In the genomic region with DNA sequence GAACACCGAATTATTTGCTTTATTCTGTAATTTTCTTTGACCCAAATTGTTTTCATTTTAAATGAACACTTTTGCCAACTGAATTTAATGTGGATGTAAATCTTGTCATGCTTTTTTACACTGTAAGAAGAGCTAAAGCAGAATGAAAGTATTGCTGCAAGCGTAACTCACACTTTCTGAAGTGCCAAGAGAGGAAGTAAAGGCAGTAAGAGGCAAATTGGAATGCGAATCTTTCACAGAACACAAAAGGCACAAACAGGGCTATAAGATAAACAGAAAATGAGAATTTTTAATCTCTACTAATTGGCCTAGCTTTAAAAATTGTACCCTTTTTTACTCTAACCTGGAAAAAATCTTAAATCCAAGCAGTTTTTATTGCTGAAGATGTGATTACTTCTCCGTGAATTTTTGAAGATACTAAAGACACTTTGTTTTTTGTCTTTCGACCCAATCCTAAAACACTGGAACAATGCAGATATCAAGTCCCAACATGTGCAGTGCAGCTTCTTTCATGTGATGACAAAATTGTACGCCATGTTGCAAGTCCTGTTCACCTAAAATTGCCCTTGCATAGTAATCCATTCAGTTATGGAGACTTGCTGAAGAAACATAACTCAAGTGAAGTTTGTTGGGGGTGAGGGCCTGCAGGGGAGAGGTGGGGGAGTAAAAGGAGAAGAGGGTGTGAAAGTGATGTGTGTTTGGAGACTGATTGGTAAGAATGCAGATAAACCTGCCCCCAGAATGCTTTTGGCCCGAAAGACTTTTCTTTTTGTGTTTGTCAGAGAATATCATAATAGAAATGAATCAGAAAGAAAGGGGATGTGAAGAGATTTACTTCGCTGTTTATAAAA, we compare ENCODE assay signal across 9 cellular contexts. TPM values are rescaled to one million over a fixed set of nuclear protein-coding genes. Genes with fewer than 3 reads are reported as not detected.
DNase-seq lines count a peak whose midpoint lies in the region; ATAC-seq, FAIRE-seq and TF ChIP-seq lines count a peak whose summit lies in the region.
"Had no signal": no experiment of that assay in that cellular context is flagged by ENCODE, and none has a peak within 500 bp of the region (broad histone marks: within the 10 kb centered on the region; RNA-seq: fewer than 3 reads in every experiment).

No MANE protein-coding gene starts in this region.

- H3K18ac ChIP-seq in IMR-90 (ENCODE audit: low read depth, low read length) = no peak overlapping the region
- H3K18ac ChIP-seq in mesendoderm (ENCODE audit: low read length) = no peak overlapping the region

- no peak for TF ChIP-seq EP300 in GM12878 (IDR thresholded peaks at IDR 0.05; ENCODE audit: borderline replicate concordance in 1 of 2, control insufficient read depth in 1 of 2, low read depth in 2 of 2, low read length in 2 of 2)

- H2BK5ac ChIP-seq in IMR-90 (ENCODE audit: low read depth, low read length, poor library complexity, severe bottlenecking) (no peak overlapping the region), mesendoderm (ENCODE audit: low read length) (no peak overlapping the region)

- WGBS in IMR-90 (ENCODE audit: extremely low coverage in 2 of 2, insufficient read length in 1 of 2), 2 experiments = 40% methylated on average over 1 of the region's 8 CpGs; no CpG with 5 or more reads in 1 of the 2 experiments
- WGBS in GM12878 (ENCODE audit: insufficient coverage, insufficient replicate concordance, low lambda C conversion rate, missing lambda C conversion rate) = 0% methylated on average over 8 of the region's 8 CpGs
- WGBS in mesendoderm (ENCODE audit: extremely low coverage, insufficient coverage, low lambda C conversion rate) = no CpG with 5 or more reads among the region's 8 CpGs

- RAD21 ChIA-PET in GM12878 (lab: Charles Lee; ENCODE audit: unreplicated experiment) = interaction anchor here (0.6 to 2.4 kb wide), 6 partner anchors 10 to 158 kb away, joined by 3 to 8 read pairs (median 3); no protein-coding TSS in a partner anchor

- H3K27ac ChIP-seq in A673 (ENCODE audit: low read depth, low read length, poor library complexity, severe bottlenecking) = no peak overlapping the region
- no peak overlapping the region for H3K27ac ChIP-seq in IMR-90 (ENCODE audit: insufficient read depth, low read length)
- peak overlapping the region; percentile 95 for H3K27ac ChIP-seq in GM12878 (ENCODE audit: control insufficient read depth, insufficient read depth)
- H3K27ac ChIP-seq in mesendoderm (ENCODE audit: low read depth, low read length) = no peak overlapping the region

- dilution Hi-C loops in IMR-90 (cut with HindIII; ENCODE audit: low sequenced_read_pairs, unreplicated experiment) = no loop called here

- H3K56ac ChIP-seq in IMR-90 (ENCODE audit: extremely low read depth, insufficient read depth, low read length) (no peak overlapping the region), mesendoderm (ENCODE audit: low read length) (peak overlapping the region; percentile 82)

- H3K4me1 ChIP-seq in A673 (ENCODE audit: insufficient read depth, low read length, poor library complexity, severe bottlenecking) (peaks cover 29% of the 10 kb centered on the region), IMR-90 (ENCODE audit: control insufficient read depth, insufficient read depth, low read length) (peaks cover 6% of the 10 kb centered on the region), GM12878 (ENCODE audit: control insufficient read depth, insufficient read depth, low read length) (peaks cover 15% of the 10 kb centered on the region), mesendoderm (ENCODE audit: control insufficient read depth, low read depth, low read length) (peaks cover 4% of the 10 kb centered on the region)

- H3K79me1 ChIP-seq in IMR-90 (ENCODE audit: low read depth in 1 of 2, low read length in 2 of 2) (peaks cover 13 to 46% of the 10 kb centered on the region in 2 experiments), mesendoderm (ENCODE audit: low read length) (peaks cover 7% of the 10 kb centered on the region)

- H2BK15ac ChIP-seq in IMR-90 (ENCODE audit: low read depth, low read length) (no peak overlapping the region), mesendoderm (replicated peaks; ENCODE audit: low read depth) (no peak overlapping the region)

- H3K23ac ChIP-seq in IMR-90 (ENCODE audit: low read depth, low read length) (no peak overlapping the region), mesendoderm (ENCODE audit: low read length) (no peak overlapping the region)

- peaks cover 4% of the 10 kb centered on the region; the same call in 1 of the 2 replicates for H3K9me1 ChIP-seq in IMR-90 (ENCODE audit: insufficient read depth, low read length)

- no peak for TF ChIP-seq POLR2A in IMR-90 (IDR thresholded peaks at IDR 0.05; ENCODE audit: low read depth, low read length)
- TF ChIP-seq POLR2A in GM12878 (IDR thresholded peaks at IDR 0.05; ENCODE audit: low read depth, low read length) = no peak

- H2AFZ ChIP-seq in IMR-90 (replicated peaks; ENCODE audit: low read length, poor library complexity) (no peak overlapping the region), GM12878 (ENCODE audit: control insufficient read depth, low read depth, low read length) (no peak overlapping the region)

- TF ChIP-seq CTCF in A673 (conservative IDR thresholded peaks at IDR 0.05; ENCODE audit: low read depth, low read length) = no peak
- TF ChIP-seq CTCF in IMR-90 (conservative IDR thresholded peaks at IDR 0.05; ENCODE audit: low read depth, low read length) = no peak
- no peak for TF ChIP-seq CTCF in GM12878 (IDR thresholded peaks at IDR 0.05 in 2 of 3, conservative IDR thresholded peaks at IDR 0.05 in 1 of 3; ENCODE audit: control insufficient read depth in 2 of 3, extremely low read depth in 1 of 3, insufficient read depth in 1 of 3, low read depth in 3 of 3, low read length in 3 of 3)

- no peak overlapping the region for H4K91ac ChIP-seq in IMR-90 (ENCODE audit: insufficient read depth, low read depth, low read length)

- no peaks in the 10 kb centered on the region for H3K36me3 ChIP-seq in A673 (ENCODE audit: insufficient read depth, low read length, poor library complexity, severe bottlenecking)
- peaks cover 2% of the 10 kb centered on the region for H3K36me3 ChIP-seq in IMR-90 (ENCODE audit: control insufficient read depth, insufficient read depth, low read length)
- H3K36me3 ChIP-seq in GM12878 (ENCODE audit: control insufficient read depth in 2 of 2, insufficient read depth in 2 of 2, low read length in 1 of 2) = peaks cover 2 to 12% of the 10 kb centered on the region in 2 experiments; a peak in 3 of 4 replicates
- peaks cover 6% of the 10 kb centered on the region for H3K36me3 ChIP-seq in mesendoderm (ENCODE audit: control insufficient read depth, insufficient read depth, low read length)

- no peak overlapping the region for H3K4ac ChIP-seq in IMR-90 (ENCODE audit: low read depth, low read length)
- no peak overlapping the region for H3K4ac ChIP-seq in mesendoderm (ENCODE audit: low read depth, low read length)

- POLR2A ChIA-PET in A673 (lab: Charles Lee; ENCODE audit: low non-redundant PET) (no interaction called here), IMR-90 (lab: Charles Lee; ENCODE audit: unreplicated experiment) (interaction anchor here (0.5 kb wide), 1 partner anchor 18 kb away, joined by 3 read pairs; no protein-coding TSS in a partner anchor), GM12878 (lab: Charles Lee) (interaction anchor here (0.9 to 3.7 kb wide), 5 partner anchors 14 to 235 kb away, joined by 3 to 30 read pairs (median 6); partner anchors contain the start of gene CLK3)

- no peak overlapping the region for H2AK9ac ChIP-seq in IMR-90 (replicated peaks; ENCODE audit: low read depth, low read length, poor library complexity)

- no peak for DNase-seq in A673 (ENCODE audit: low spot score)
- no peak for DNase-seq in IMR-90
- DNase-seq in GM12878 (ENCODE audit: low read depth, low spot score) = no peak
- peak; percentile 51 for DNase-seq in mesendoderm
- DNase-seq in GM19239 (ENCODE audit: insufficient read length, low spot score) = no peak
- no peak for DNase-seq in central memory CD4-positive, alpha-beta T cell
- DNase-seq in activated CD8-positive, alpha-beta memory T cell treated with anti-CD3 and anti-CD28 coated beads, Interleukin-2, amount 50 U/mL, for 4 hours = no peak

- BruUV-seq in A673 (replicated peaks; lab: Mats Ljungman, UMichigan) (TSS peak; percentile 26), IMR-90 (replicated peaks; lab: Mats Ljungman, UMichigan) (no TSS peak), GM12878 (replicated peaks; lab: Mats Ljungman, UMichigan) (TSS peak; percentile 46)

- in situ Hi-C loops in IMR-90 (cut with MboI; ENCODE audit: low sequenced_read_pairs) = no loop called here
- in situ Hi-C loops in GM12878 (cut with MboI) = loop anchor here (5.0 kb wide), 1 partner anchor 160 kb away; no protein-coding TSS in a partner anchor

- CTCF ChIA-PET in A673 (lab: Charles Lee) (no interaction called here), IMR-90 (lab: Yijun Ruan, JAX) (no interaction called here), GM12878 (lab: Yijun Ruan, JAX) (interaction anchor here (0.6 to 2.2 kb wide), 9 partner anchors 8 to 166 kb away, joined by 3 to 10 read pairs (median 4); no protein-coding TSS in a partner anchor)

- no peak for FAIRE-seq in GM12878 (lab: Jason Lieb, UNC)
- FAIRE-seq in GM19239 (lab: Jason Lieb, UNC) = no peak
- FAIRE-seq: G401.6 had no signal

- peak overlapping the region; percentile 63 for H3K4me2 ChIP-seq in IMR-90 (ENCODE audit: low read depth, low read length)
- H3K4me2 ChIP-seq in GM12878 (ENCODE audit: control insufficient read depth, insufficient read depth) = peak overlapping the region; percentile 95
- peak overlapping the region; percentile 61 for H3K4me2 ChIP-seq in mesendoderm (ENCODE audit: low read length)

- no peak overlapping the region for H3K9ac ChIP-seq in IMR-90 (ENCODE audit: low read depth, low read length)
- peak overlapping the region; percentile 91 for H3K9ac ChIP-seq in GM12878 (ENCODE audit: control insufficient read depth, insufficient read depth, low read length)
- H3K9ac ChIP-seq in mesendoderm (ENCODE audit: low read length) = peak overlapping the region; percentile 92

- H3K79me2 ChIP-seq in GM12878 (ENCODE audit: control insufficient read depth, insufficient read depth, low read length) = peaks cover 75% of the 10 kb centered on the region
- peaks cover 55% of the 10 kb centered on the region for H3K79me2 ChIP-seq in mesendoderm (ENCODE audit: control insufficient read depth, insufficient read depth, low read length)

- intact Hi-C loops in A673 (cut with micrococcal nuclease; ENCODE audit: unreplicated experiment) (no loop called here), IMR-90 (cut with micrococcal nuclease) (no loop called here), GM12878 (cut with micrococcal nuclease; ENCODE audit: unreplicated experiment) (loop anchor here (1.0 to 5.0 kb wide), 3 partner anchors 81 to 245 kb away; partner anchors contain the start of genes SEMA7A and UBL7)

- no peak overlapping the region for H2AK5ac ChIP-seq in IMR-90 (ENCODE audit: low read depth, low read length)
- H2AK5ac ChIP-seq in mesendoderm (ENCODE audit: low read length) = no peak overlapping the region

- H4K8ac ChIP-seq in IMR-90 (ENCODE audit: low read depth in 2 of 2, low read length in 2 of 2) = no peak overlapping the region
- no peak overlapping the region for H4K8ac ChIP-seq in mesendoderm (ENCODE audit: low read depth, low read length)

- no peak for TF ChIP-seq RAD21 in IMR-90 (IDR thresholded peaks at IDR 0.05; ENCODE audit: low read length)
- TF ChIP-seq RAD21 in GM12878 (IDR thresholded peaks at IDR 0.05; ENCODE audit: insufficient read depth, low read depth, low read length) = no peak

- H2BK20ac ChIP-seq in IMR-90 (ENCODE audit: low read depth, low read length) = no peak overlapping the region

- no peak overlapping the region for H3K14ac ChIP-seq in IMR-90 (replicated peaks; ENCODE audit: low read depth, low read length)

- no peak overlapping the region for H4K5ac ChIP-seq in IMR-90 (ENCODE audit: low read depth, low read length)
- H4K5ac ChIP-seq in mesendoderm (ENCODE audit: low read length) = no peak overlapping the region

- H3K4me3 ChIP-seq in A673 (ENCODE audit: low read depth, low read length, poor library complexity, severe bottlenecking) (peak overlapping the region; percentile 99), IMR-90 (ENCODE audit: insufficient read depth, low read depth, low read length) (peak overlapping the region; percentile 83; the same call in 1 of the 2 replicates), GM12878 (peak overlapping the region; percentile 97), mesendoderm (ENCODE audit: low read length) (peak overlapping the region; percentile 57)

- no peaks in the 10 kb centered on the region for H3K9me3 ChIP-seq in A673 (ENCODE audit: low read depth, low read length, poor library complexity, severe bottlenecking)
- no peaks in the 10 kb centered on the region for H3K9me3 ChIP-seq in IMR-90 (ENCODE audit: control insufficient read depth, insufficient read depth, low read length)
- H3K9me3 ChIP-seq in GM12878 (replicated peaks; ENCODE audit: control insufficient read depth, insufficient read depth, low read length) = no peaks in the 10 kb centered on the region

- H4K20me1 ChIP-seq in IMR-90 (ENCODE audit: insufficient read depth, low read length) = peaks cover 51% of the 10 kb centered on the region
- H4K20me1 ChIP-seq in GM12878 (ENCODE audit: control insufficient read depth, insufficient read depth) = 0 out of 2 replicates have a peak, but pooled peaks cover 3% of the 10 kb centered on the region

- SMC1A ChIA-PET in GM12878 (lab: Charles Lee; ENCODE audit: uncharacterized antibody, unreplicated experiment) = interaction anchor here (0.7 to 1.4 kb wide), 5 partner anchors 56 to 133 kb away, joined by 3 to 4 read pairs (median 3); partner anchors contain the start of gene SEMA7A

- no peaks in the 10 kb centered on the region for H3K27me3 ChIP-seq in A673 (replicated peaks; ENCODE audit: insufficient read depth, low read depth, low read length, poor library complexity)
- H3K27me3 ChIP-seq in IMR-90 (ENCODE audit: control insufficient read depth, insufficient read depth, low read length) = no peaks in the 10 kb centered on the region
- H3K27me3 ChIP-seq in GM12878 (replicated peaks in 1 of 2; ENCODE audit: control insufficient read depth in 2 of 2, insufficient read depth in 2 of 2, low read length in 1 of 2) = no peaks in the 10 kb centered on the region
- no peaks in the 10 kb centered on the region for H3K27me3 ChIP-seq in mesendoderm (ENCODE audit: insufficient read depth, low read length, poor library complexity)

- no peak overlapping the region for H2BK120ac ChIP-seq in IMR-90 (ENCODE audit: low read depth, low read length)
- H2BK120ac ChIP-seq in mesendoderm (ENCODE audit: low read depth, low read length) = no peak overlapping the region

- ATAC-seq in IMR-90 (ENCODE audit: low read depth) = no peak
- ATAC-seq in GM12878 = 0 out of 3 replicates have a peak, but pooled peaks have one; percentile 0
- no peak for ATAC-seq in GM19324 (IDR thresholded peaks at IDR 0.05; ENCODE audit: low FRiP score, unreplicated experiment)

RNA-seq across cellular contexts. Expression of gene ARID3B, which starts 1.4 kb away (rescaled TPM):
- total RNA-seq in A673 (2021) (17.3 and 18.3 TPM in 2 replicates), IMR-90 (2012; rRNA removed) (2.5 TPM in 2 replicates), GM12878 (2014; rRNA removed) (16.0 and 18.6 TPM in 2 replicates), GM12878 (2014; rRNA removed; fragmentation: Illumina TruSeq; extraction: Trizol) (14.6 and 15.0 TPM in 2 replicates), GM12878 (2021) (29.3 and 32.8 TPM in 2 replicates)
- polyA plus RNA-seq in IMR-90 (2012; rRNA removed) (5.0 and 5.9 TPM in 2 replicates), GM12878 (2011; rRNA removed) (13.5 and 25.2 TPM in 2 replicates), GM12878 (2014; fragmentation: Illumina TruSeq; extraction: Trizol) (20.1 and 22.7 TPM in 2 replicates), GM12878 (2014; fragmentation: Nextera tagmentation; extraction: Ambion mirVana) (1 to 10 TPM; 1.1 to 1.8 TPM), GM12878 (2014; rRNA removed) (33.4 and 38.7 TPM in 2 replicates), GM12878 (2016; fragmentation: Nextera tagmentation; extraction: Ambion mirVana) (10 to 100 TPM; 33.0 to 33.4 TPM)
- polyA plus RNA-seq in IMR-90 (2012; cell fraction: cytosol; rRNA removed) = 1.6 and 2.6 TPM in 2 replicates
- 32.3 and 36.4 TPM in 2 replicates for polyA plus RNA-seq in IMR-90 (2012; cell fraction: nucleus; rRNA removed; ENCODE audit: low replicate concordance)
- 84.5 and 96.1 TPM in 2 replicates for total RNA-seq in GM12878 (2013; cell fraction: nucleolus; rRNA removed)
- polyA plus RNA-seq in GM12878 (2011; ENCODE audit: low read depth) = 10.9 TPM
- polyA plus RNA-seq in GM12878 (2011; cell fraction: cytosol; rRNA removed) = 25.6 and 29.9 TPM in 2 replicates
- 63.4 and 63.6 TPM in 2 replicates for polyA plus RNA-seq in GM12878 (2011; cell fraction: nucleus; rRNA removed)
- polyA plus RNA-seq in GM12878 (2012) = 19.4 and 25.4 TPM in 2 replicates
- 24.9 and 41.5 TPM in 2 replicates for polyA minus RNA-seq in GM12878 (2011; rRNA and poly(A)+ RNA removed)
- polyA minus RNA-seq in GM12878 (2011; cell fraction: cytosol; rRNA and poly(A)+ RNA removed) = 11.7 and 12.0 TPM in 2 replicates
- polyA minus RNA-seq in GM12878 (2011; cell fraction: nucleus; rRNA and poly(A)+ RNA removed) = 21.8 and 35.0 TPM in 2 replicates
- polyA plus RNA-seq in mesendoderm (2013, experiment 1 of 2) = 99.9 TPM
- polyA plus RNA-seq in mesendoderm (2013, experiment 2 of 2) = 98.8 TPM
